In the genomic region with DNA sequence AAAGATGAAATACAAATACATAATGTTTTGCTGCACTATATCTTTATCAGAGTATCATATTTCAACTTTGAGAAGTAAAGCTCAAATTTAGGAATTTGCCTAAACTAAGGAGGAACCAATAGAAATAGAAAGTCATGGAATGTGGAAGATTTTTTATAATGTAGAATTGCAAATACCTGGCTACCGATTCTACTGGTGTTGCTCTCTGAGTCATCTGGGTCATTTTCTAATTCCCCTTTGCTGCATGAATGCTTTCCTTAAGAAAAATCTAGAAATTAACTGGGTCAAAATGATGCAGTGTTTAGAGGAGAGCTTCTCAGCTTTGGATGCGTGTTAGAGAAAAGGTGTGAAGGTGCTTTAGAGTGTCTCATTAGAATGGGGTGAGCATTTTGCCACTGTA, we compare ENCODE assay signal across 32 cellular contexts.
"Had no signal": no experiment of that assay in that cellular context is flagged by ENCODE, and none has a peak within 500 bp of the region (broad histone marks: within the 10 kb centered on the region; RNA-seq: fewer than 3 reads in every experiment).

No MANE protein-coding gene starts in this region.

- H3K36me3 ChIP-seq: heart right ventricle, left lung, lower lobe of right lung, neural progenitor cell, neutrophil, ovary, tibial nerve, uterus had no signal

- H3K27ac Mint-ChIP-seq: mesothelial cell of epicardium; naive B cell; natural killer cell; neural progenitor cell; progenitor cell of endocrine pancreas; stimulated activated memory B cell treated with anti-CD40 and anti-IgM and Interleukin-4, amounts not matched to agents 10 μg/mL and 1 μg/mL and 100 μg/mL, for 72 hours; stimulated activated naive CD8-positive, alpha-beta T cell treated with anti-CD3 and anti-CD28 coated beads, Interleukin-15, amount 100 ng/mL, for 72 hours; type B pancreatic cell had no signal

- H3K9ac ChIP-seq: neural progenitor cell had no signal

- H3K9me3 Mint-ChIP-seq: mesothelial cell of epicardium; natural killer cell; nephron progenitor cell; neural progenitor cell; stimulated activated memory B cell treated with anti-CD40 and anti-IgM and Interleukin-4, amounts not matched to agents 10 μg/mL and 1 μg/mL and 100 μg/mL, for 72 hours; type B pancreatic cell had no signal

- FAIRE-seq: keratinocyte had no signal

- H3K27ac ChIP-seq: heart right ventricle, hepatocyte, left lung, lower lobe of right lung, neural progenitor cell, neutrophil, ovary, skin epidermis, uterus had no signal

- ATAC-seq: heart right ventricle; left colon; left lung; lower lobe of right lung; natural killer cell; right cardiac atrium; sciatic nerve; stimulated activated memory B cell treated with anti-CD40 and anti-IgM and Interleukin-4, amounts not matched to agents 10 μg/mL and 1 μg/mL and 100 μg/mL, for 72 hours; stimulated activated naive CD8-positive, alpha-beta T cell treated with anti-CD3 and anti-CD28 coated beads, Interleukin-15, amount 100 ng/mL, for 72 hours had no signal

- H2AFZ ChIP-seq: hepatocyte, neural progenitor cell had no signal

- H3K4me3 ChIP-seq: heart right ventricle, hepatocyte, left lung, lower lobe of right lung, neural progenitor cell, ovary, skin epidermis, tibial nerve, uterus had no signal

- H3K4me1 ChIP-seq: heart right ventricle, left lung, lower lobe of right lung, uterus had no signal

- H3K9me3 ChIP-seq: heart right ventricle, left lung, lower lobe of right lung, neutrophil, ovary, tibial nerve, uterus had no signal

- H3K79me2 ChIP-seq: hepatocyte had no signal

- H3K27me3 Mint-ChIP-seq: stimulated activated memory B cell treated with anti-CD40 and anti-IgM and Interleukin-4, amounts not matched to agents 10 μg/mL and 1 μg/mL and 100 μg/mL, for 72 hours; stimulated activated naive CD8-positive, alpha-beta T cell treated with anti-CD3 and anti-CD28 coated beads, Interleukin-15, amount 100 ng/mL, for 72 hours; type B pancreatic cell had no signal

- H3K4me2 ChIP-seq: hepatocyte, neural progenitor cell had no signal

- H3K4me1 Mint-ChIP-seq: mesothelial cell of epicardium; naive B cell; natural killer cell; nephron progenitor cell; neural progenitor cell; stimulated activated memory B cell treated with anti-CD40 and anti-IgM and Interleukin-4, amounts not matched to agents 10 μg/mL and 1 μg/mL and 100 μg/mL, for 72 hours; stimulated activated naive CD8-positive, alpha-beta T cell treated with anti-CD3 and anti-CD28 coated beads, Interleukin-15, amount 100 ng/mL, for 72 hours had no signal

- H3K4me3 Mint-ChIP-seq: mesothelial cell of epicardium; naive B cell; natural killer cell; nephron progenitor cell; neural progenitor cell; stimulated activated memory B cell treated with anti-CD40 and anti-IgM and Interleukin-4, amounts not matched to agents 10 μg/mL and 1 μg/mL and 100 μg/mL, for 72 hours; stimulated activated naive CD8-positive, alpha-beta T cell treated with anti-CD3 and anti-CD28 coated beads, Interleukin-15, amount 100 ng/mL, for 72 hours; type B pancreatic cell had no signal

- DNase-seq: heart right ventricle; kidney glomerular epithelial cell; left colon; left lung; lower lobe of right lung; mammary epithelial cell; mesenchymal stem cell; naive B cell; natural killer cell; nephron progenitor cell; occipital lobe; ovary; retina; right cardiac atrium; stimulated activated CD4-positive, alpha-beta T cell treated with anti-CD3 and anti-CD28 coated beads, Interleukin-2, amount 100 ng/mL, for 48 hours; stimulated activated CD4-positive, alpha-beta T cell treated with anti-CD3 and anti-CD28 coated beads, Interleukin-4, amount 100 ng/mL, for 4 hours; stimulated activated CD8-positive, alpha-beta memory T cell treated with anti-CD3 and anti-CD28 coated beads, Interleukin-4, amount 100 ng/mL, for 48 hours; stimulated activated naive CD4-positive, alpha-beta T cell treated with Interleukin-2 at 50 U/mL for 16 hours; stimulated activated naive CD8-positive, alpha-beta T cell treated with anti-CD3 and anti-CD28 coated beads, Interleukin-15, amount 100 ng/mL, for 72 hours; substantia nigra; uterus had no signal

- H3K27me3 ChIP-seq: heart right ventricle, hepatocyte, left lung, neural progenitor cell, neutrophil, ovary, tibial nerve, uterus had no signal

- H3K36me3 Mint-ChIP-seq: mesothelial cell of epicardium; naive B cell; natural killer cell; neural progenitor cell; stimulated activated memory B cell treated with anti-CD40 and anti-IgM and Interleukin-4, amounts not matched to agents 10 μg/mL and 1 μg/mL and 100 μg/mL, for 72 hours; type B pancreatic cell had no signal
